Comparison of ENCODE assay signal across 12 cellular contexts in genomic region chr2:26298286-26298637, GRCh38. TPM values are rescaled to one million over a fixed set of nuclear protein-coding genes. Genes with fewer than 3 reads are reported as not detected.
DNase-seq lines count a peak whose midpoint lies in the region; ATAC-seq and TF ChIP-seq lines count a peak whose summit lies in the region.
"Had no signal": no experiment of that assay in that cellular context is flagged by ENCODE, and none has a peak within 500 bp of the region (broad histone marks: within the 10 kb centered on the region; RNA-seq: fewer than 3 reads in every experiment).

No MANE protein-coding gene starts in this region.

- H3K4me2 ChIP-seq in IMR-90 (ENCODE audit: low read depth, low read length) (peak overlapping the region; percentile 77), mesendoderm (ENCODE audit: low read length) (peak overlapping the region; percentile 78), Karpas-422 (ENCODE audit: low read depth, low read length, poor library complexity, severe bottlenecking) (no peak overlapping the region)

- CTCF ChIA-PET in IMR-90 (lab: Yijun Ruan, JAX) = no interaction called here

- H3K9me2 ChIP-seq in Karpas-422 (replicated peaks; ENCODE audit: insufficient read depth, low read length) = no peaks in the 10 kb centered on the region

- H2AK5ac ChIP-seq in IMR-90 (ENCODE audit: low read depth, low read length) (no peak overlapping the region), mesendoderm (ENCODE audit: low read length) (no peak overlapping the region)

- H3K9me3 ChIP-seq in IMR-90 (ENCODE audit: control insufficient read depth, insufficient read depth, low read length) = no peaks in the 10 kb centered on the region
- H3K9me3 ChIP-seq in ectodermal cell (ENCODE audit: control insufficient read depth, low read length) = no peaks in the 10 kb centered on the region
- H3K9me3 ChIP-seq in testis = no peaks in the 10 kb centered on the region
- no peaks in the 10 kb centered on the region for H3K9me3 ChIP-seq in Karpas-422 (ENCODE audit: low read length)

- H4K20me1 ChIP-seq in IMR-90 (ENCODE audit: insufficient read depth, low read length) = no peaks in the 10 kb centered on the region
- H4K20me1 ChIP-seq in Karpas-422 (ENCODE audit: insufficient read depth, low read depth, low read length) = no peaks in the 10 kb centered on the region

- H4K5ac ChIP-seq in IMR-90 (ENCODE audit: low read depth, low read length) = peak overlapping the region; percentile 81; the same call in 1 of the 2 replicates
- H4K5ac ChIP-seq in mesendoderm (ENCODE audit: low read length) = no peak overlapping the region

- H4K8ac ChIP-seq in IMR-90 (ENCODE audit: low read depth in 2 of 2, low read length in 2 of 2) (peak overlapping the region; percentile 82 to 93; a peak in 3 of 4 replicates), mesendoderm (ENCODE audit: low read depth, low read length) (no peak overlapping the region)

- no peak overlapping the region for H2BK20ac ChIP-seq in IMR-90 (ENCODE audit: low read depth, low read length)

- H3K18ac ChIP-seq in IMR-90 (ENCODE audit: low read depth, low read length) = no peak overlapping the region
- no peak overlapping the region for H3K18ac ChIP-seq in mesendoderm (ENCODE audit: low read length)

- TF ChIP-seq POLR2A in IMR-90 (IDR thresholded peaks at IDR 0.05; ENCODE audit: low read depth, low read length) (no peak), testis (IDR thresholded peaks at IDR 0.05) (no peak)

- H3K27ac ChIP-seq in IMR-90 (ENCODE audit: insufficient read depth, low read length) (no peak overlapping the region), ectodermal cell (ENCODE audit: insufficient read depth, low read depth, low read length, poor library complexity, severe bottlenecking) (no peak overlapping the region), mesendoderm (ENCODE audit: low read depth, low read length) (no peak overlapping the region), testis (peak overlapping the region; percentile 79 to 84), Karpas-422 (ENCODE audit: low read length) (no peak overlapping the region)

- H2AK9ac ChIP-seq in IMR-90 (replicated peaks; ENCODE audit: low read depth, low read length, poor library complexity) = peak overlapping the region; percentile 85

- WGBS in IMR-90 (ENCODE audit: extremely low coverage in 2 of 2, insufficient read length in 1 of 2), 2 experiments = 68% methylated on average over 3 of the region's 17 CpGs; no CpG with 5 or more reads in 1 of the 2 experiments
- WGBS in ectodermal cell, 2 experiments = 8 to 12% methylated on average over 17 of the region's 17 CpGs
- no CpG with 5 or more reads among the region's 17 CpGs for WGBS in mesendoderm (ENCODE audit: extremely low coverage, insufficient coverage, low lambda C conversion rate)
- WGBS in testis, 2 donors = 13 to 20% methylated on average over 17 of the region's 17 CpGs

- H3K4me1 ChIP-seq in IMR-90 (ENCODE audit: control insufficient read depth, insufficient read depth, low read length) (peaks cover 12% of the 10 kb centered on the region), ectodermal cell (ENCODE audit: control insufficient read depth, insufficient read depth, low read length) (peaks cover 13% of the 10 kb centered on the region), mesendoderm (ENCODE audit: control insufficient read depth, low read depth, low read length) (peaks cover 3% of the 10 kb centered on the region), testis (peaks cover 8% of the 10 kb centered on the region), Karpas-422 (ENCODE audit: low read length) (peaks cover 12% of the 10 kb centered on the region)

- peak overlapping the region; percentile 99 for H2AFZ ChIP-seq in IMR-90 (replicated peaks; ENCODE audit: low read length, poor library complexity)
- no peak overlapping the region for H2AFZ ChIP-seq in Karpas-422 (ENCODE audit: low read length)

- no peak overlapping the region for H3K4me3 ChIP-seq in IMR-90 (ENCODE audit: insufficient read depth, low read depth, low read length)
- peak overlapping the region; percentile 31 for H3K4me3 ChIP-seq in ectodermal cell (ENCODE audit: insufficient read depth, low read depth, low read length)
- no peak overlapping the region for H3K4me3 ChIP-seq in mesendoderm (ENCODE audit: low read length)
- peak overlapping the region; percentile 39 to 60 for H3K4me3 ChIP-seq in testis
- no peak overlapping the region for H3K4me3 ChIP-seq in Karpas-422 (ENCODE audit: low read length)

- H3K9ac ChIP-seq in IMR-90 (ENCODE audit: low read depth, low read length) = no peak overlapping the region
- peak overlapping the region; percentile 73 for H3K9ac ChIP-seq in mesendoderm (ENCODE audit: low read length)
- no peak overlapping the region for H3K9ac ChIP-seq in Karpas-422 (ENCODE audit: low read length)

- intact Hi-C loops in IMR-90 (cut with micrococcal nuclease) (no loop called here), testis (cut with DNase I; ENCODE audit: low total_unique reads) (no loop called here)

- no peak overlapping the region for H3K4ac ChIP-seq in IMR-90 (ENCODE audit: low read depth, low read length)
- no peak overlapping the region for H3K4ac ChIP-seq in mesendoderm (ENCODE audit: low read depth, low read length)

- H3K14ac ChIP-seq in IMR-90 (replicated peaks; ENCODE audit: low read depth, low read length) = no peak overlapping the region

- dilution Hi-C loops in IMR-90 (cut with HindIII; ENCODE audit: low sequenced_read_pairs, unreplicated experiment) = no loop called here

- H3K79me2 ChIP-seq in mesendoderm (ENCODE audit: control insufficient read depth, insufficient read depth, low read length) (no peaks in the 10 kb centered on the region), Karpas-422 (ENCODE audit: low read length) (no peaks in the 10 kb centered on the region)

- H3K36me3 ChIP-seq in IMR-90 (ENCODE audit: control insufficient read depth, insufficient read depth, low read length) (no peaks in the 10 kb centered on the region), ectodermal cell (ENCODE audit: control insufficient read depth, insufficient read depth, low read length) (no peaks in the 10 kb centered on the region), mesendoderm (ENCODE audit: control insufficient read depth, insufficient read depth, low read length) (no peaks in the 10 kb centered on the region), testis (ENCODE audit: low read depth, missing control alignments) (no peaks in the 10 kb centered on the region), Karpas-422 (ENCODE audit: insufficient read depth, low read length) (no peaks in the 10 kb centered on the region)

- no peak overlapping the region for H4K91ac ChIP-seq in IMR-90 (ENCODE audit: insufficient read depth, low read depth, low read length)

- no peak overlapping the region for H3K23ac ChIP-seq in IMR-90 (ENCODE audit: low read depth, low read length)
- no peak overlapping the region for H3K23ac ChIP-seq in mesendoderm (ENCODE audit: low read length)

- DNase-seq in IMR-90 = no peak
- no peak for DNase-seq in mesendoderm
- DNase-seq in testis = no peak
- no peak for DNase-seq in Karpas-422
- DNase-seq in NCI-H1092 (lab: John Stamatoyannopoulos, UW) = no peak
- no peak for DNase-seq in CD1c-positive myeloid dendritic cell (ENCODE audit: extremely low spot score)
- no peak for DNase-seq in stimulated activated CD4-positive, alpha-beta T cell treated with anti-CD3 and anti-CD28 coated beads, Interleukin-12 subunit alpha, Interleukin-12 subunit beta, amount 100 ng/mL, for 4 hours
- DNase-seq: NCI-H2081, SHP77 treated with DMSO at 0.1 percent for 48 hours had no signal

- H3K56ac ChIP-seq in IMR-90 (ENCODE audit: extremely low read depth, insufficient read depth, low read length) = no peak overlapping the region
- H3K56ac ChIP-seq in mesendoderm (ENCODE audit: low read length) = peak overlapping the region; percentile 87

- no peak overlapping the region for H2BK15ac ChIP-seq in IMR-90 (ENCODE audit: low read depth, low read length)
- H2BK15ac ChIP-seq in mesendoderm (replicated peaks; ENCODE audit: low read depth) = no peak overlapping the region

- no peak for ATAC-seq in IMR-90 (ENCODE audit: low read depth)
- ATAC-seq: HCT116 had no signal

- BruUV-seq in IMR-90 (replicated peaks; lab: Mats Ljungman, UMichigan) = no TSS peak

- H2BK120ac ChIP-seq in IMR-90 (ENCODE audit: low read depth, low read length) (no peak overlapping the region), mesendoderm (ENCODE audit: low read depth, low read length) (no peak overlapping the region)

- H3K79me1 ChIP-seq in IMR-90 (ENCODE audit: low read depth in 1 of 2, low read length in 2 of 2) (no peaks in the 10 kb centered on the region), mesendoderm (ENCODE audit: low read length) (no peaks in the 10 kb centered on the region)

- no peaks in the 10 kb centered on the region for H3K9me1 ChIP-seq in IMR-90 (ENCODE audit: insufficient read depth, low read length)

- no peak for TF ChIP-seq RAD21 in IMR-90 (IDR thresholded peaks at IDR 0.05; ENCODE audit: low read length)

- no peak for TF ChIP-seq CTCF in IMR-90 (conservative IDR thresholded peaks at IDR 0.05; ENCODE audit: low read depth, low read length)
- no peak for TF ChIP-seq CTCF in testis (IDR thresholded peaks at IDR 0.05)

- POLR2A ChIA-PET in IMR-90 (lab: Charles Lee; ENCODE audit: unreplicated experiment) = no interaction called here

- H2BK5ac ChIP-seq in IMR-90 (ENCODE audit: low read depth, low read length, poor library complexity, severe bottlenecking) (no peak overlapping the region), mesendoderm (ENCODE audit: low read length) (no peak overlapping the region)

- in situ Hi-C loops in IMR-90 (cut with MboI; ENCODE audit: low sequenced_read_pairs) = no loop called here

- no peaks in the 10 kb centered on the region for H3K27me3 ChIP-seq in IMR-90 (ENCODE audit: control insufficient read depth, insufficient read depth, low read length)
- peaks cover 22% of the 10 kb centered on the region for H3K27me3 ChIP-seq in ectodermal cell (ENCODE audit: control insufficient read depth, insufficient read depth, low read length, poor library complexity, severe bottlenecking)
- no peaks in the 10 kb centered on the region for H3K27me3 ChIP-seq in mesendoderm (ENCODE audit: insufficient read depth, low read length, poor library complexity)
- no peaks in the 10 kb centered on the region for H3K27me3 ChIP-seq in testis
- no peaks in the 10 kb centered on the region for H3K27me3 ChIP-seq in Karpas-422 (ENCODE audit: low read length)

RNA-seq across cellular contexts. Expression of gene SELENOI, which starts 47.7 kb away (rescaled TPM):
- total RNA-seq in IMR-90 (2012; rRNA removed) (25.0 and 25.1 TPM in 2 replicates), testis (10 to 100 TPM; 23.8 to 26.7 TPM)
- polyA plus RNA-seq in IMR-90 (2012; rRNA removed) (3.6 and 5.1 TPM in 2 replicates), testis (ENCODE audit: insufficient read depth, low read depth, low replicate concordance) (8.7 TPM)
- polyA plus RNA-seq in IMR-90 (2012; cell fraction: cytosol; rRNA removed) = 4.9 and 5.6 TPM in 2 replicates
- polyA plus RNA-seq in IMR-90 (2012; cell fraction: nucleus; rRNA removed; ENCODE audit: low replicate concordance) = 3.5 and 6.7 TPM in 2 replicates
- 31.9 TPM for polyA plus RNA-seq in ectodermal cell (2013, experiment 1 of 4)
- 31.9 TPM for polyA plus RNA-seq in ectodermal cell (2013, experiment 2 of 4)
- 16.8 TPM for polyA plus RNA-seq in ectodermal cell (2013, experiment 3 of 4)
- 21.6 TPM for polyA plus RNA-seq in ectodermal cell (2013, experiment 4 of 4)
- 27.5 TPM for polyA plus RNA-seq in mesendoderm (2013, experiment 1 of 2)
- 27.3 TPM for polyA plus RNA-seq in mesendoderm (2013, experiment 2 of 2)
- total RNA-seq in Karpas-422 (2014; rRNA removed; shearing (Covaris generic); ENCODE audit: low replicate concordance) = 31.3 and 32.4 TPM in 2 replicates

RNA-seq across cellular contexts. Expression of gene ADGRF3, which starts 48.3 kb away (rescaled TPM):
- not detected in 2 replicates for total RNA-seq in IMR-90 (2012; rRNA removed)
- polyA plus RNA-seq in IMR-90 (2012; rRNA removed) = 0.07 and 0.15 TPM in 2 replicates
- 0.11 TPM in 1 of 2 replicates, not detected in the other for polyA plus RNA-seq in IMR-90 (2012; cell fraction: cytosol; rRNA removed)
- 0.32 and 1.0 TPM in 2 replicates for polyA plus RNA-seq in IMR-90 (2012; cell fraction: nucleus; rRNA removed; ENCODE audit: low replicate concordance)
- 0.35 TPM for polyA plus RNA-seq in ectodermal cell (2013, experiment 1 of 4)
- polyA plus RNA-seq in ectodermal cell (2013, experiment 2 of 4) = 0.64 TPM
- polyA plus RNA-seq in ectodermal cell (2013, experiment 3 of 4) = 0.85 TPM
- 0.24 TPM for polyA plus RNA-seq in ectodermal cell (2013, experiment 4 of 4)
- polyA plus RNA-seq in mesendoderm (2013, experiment 1 of 2) = 0.15 TPM
- 0.15 TPM for polyA plus RNA-seq in mesendoderm (2013, experiment 2 of 2)
- 1 to 10 TPM; 1.0 to 2.2 TPM for total RNA-seq in testis
- 1.6 TPM for polyA plus RNA-seq in testis (ENCODE audit: insufficient read depth, low read depth, low replicate concordance)
- total RNA-seq in Karpas-422 (2014; rRNA removed; shearing (Covaris generic); ENCODE audit: low replicate concordance) = 0.25 TPM in 1 of 2 replicates, not detected in the other
- total RNA-seq: Daoy had no signal

RNA-seq across cellular contexts. Expression of gene HADHB, which starts 53.5 kb away (rescaled TPM):
- total RNA-seq in IMR-90 (2012; rRNA removed) (79.8 and 80.5 TPM in 2 replicates), testis (100 to 1,000 TPM; 142 to 168 TPM)
- polyA plus RNA-seq in IMR-90 (2012; rRNA removed) (62.0 and 67.9 TPM in 2 replicates), testis (ENCODE audit: insufficient read depth, low read depth, low replicate concordance) (171 TPM)
- 34.5 and 64.4 TPM in 2 replicates for polyA plus RNA-seq in IMR-90 (2012; cell fraction: cytosol; rRNA removed)
- polyA plus RNA-seq in IMR-90 (2012; cell fraction: nucleus; rRNA removed; ENCODE audit: low replicate concordance) = 13.4 and 56.2 TPM in 2 replicates
- 44.7 TPM for polyA plus RNA-seq in ectodermal cell (2013, experiment 1 of 4)
- 44.0 TPM for polyA plus RNA-seq in ectodermal cell (2013, experiment 2 of 4)
- polyA plus RNA-seq in ectodermal cell (2013, experiment 3 of 4) = 34.2 TPM
- 38.8 TPM for polyA plus RNA-seq in ectodermal cell (2013, experiment 4 of 4)
- 28.9 TPM for polyA plus RNA-seq in mesendoderm (2013, experiment 1 of 2)
- 28.2 TPM for polyA plus RNA-seq in mesendoderm (2013, experiment 2 of 2)
- total RNA-seq in Karpas-422 (2014; rRNA removed; shearing (Covaris generic); ENCODE audit: low replicate concordance) = 40.7 and 48.8 TPM in 2 replicates

RNA-seq across cellular contexts. Expression of gene HADHA, which starts 53.8 kb away (rescaled TPM):
- total RNA-seq in IMR-90 (2012; rRNA removed) = 111 TPM in 2 replicates
- 50.4 and 52.7 TPM in 2 replicates for polyA plus RNA-seq in IMR-90 (2012; rRNA removed)
- 19.6 and 40.0 TPM in 2 replicates for polyA plus RNA-seq in IMR-90 (2012; cell fraction: cytosol; rRNA removed)
- 16.9 and 44.8 TPM in 2 replicates for polyA plus RNA-seq in IMR-90 (2012; cell fraction: nucleus; rRNA removed; ENCODE audit: low replicate concordance)
- 124 TPM for polyA plus RNA-seq in ectodermal cell (2013, experiment 1 of 4)
- polyA plus RNA-seq in ectodermal cell (2013, experiment 2 of 4) = 124 TPM
- polyA plus RNA-seq in ectodermal cell (2013, experiment 3 of 4) = 96.3 TPM
- polyA plus RNA-seq in ectodermal cell (2013, experiment 4 of 4) = 107 TPM
- 65.2 TPM for polyA plus RNA-seq in mesendoderm (2013, experiment 1 of 2)
- 65.8 TPM for polyA plus RNA-seq in mesendoderm (2013, experiment 2 of 2)
- total RNA-seq in testis = 10 to 100 TPM; 93.7 to 98.8 TPM
- 161 TPM for polyA plus RNA-seq in testis (ENCODE audit: insufficient read depth, low read depth, low replicate concordance)
- total RNA-seq in Karpas-422 (2014; rRNA removed; shearing (Covaris generic); ENCODE audit: low replicate concordance) = 99.9 and 113 TPM in 2 replicates

Comparison
In these comparisons a context has a peak if more than half of its experiments do, and no peak if none do; other contexts are left out.
1. H3K27ac ChIP-seq: peak in testis (2 of 2); none in IMR-90 (single experiment), ectodermal cell (single experiment), mesendoderm (single experiment) and Karpas-422 (single experiment).
2. H3K4me3 ChIP-seq: peak in ectodermal cell (single experiment) and testis (2 of 2); none in IMR-90 (single experiment), mesendoderm (single experiment) and Karpas-422 (single experiment).